ENCODE assay signal across 1 cellular context in genomic region chr18:45006934-45007333, GRCh38.
TF ChIP-seq lines count a peak whose summit lies in the region.

No MANE protein-coding gene starts in this region.

TF ChIP-seq in SK-N-SH treated with all-trans-retinoic acid at 6 μM for 48 hours, 23 proteins besides CTCF, POLR2A, EP300 and RAD21 (continued from another document):
- no peak for TF ChIP-seq POU6F1 (CRISPR knock-in tag; IDR thresholded peaks at IDR 0.05; ENCODE audit: borderline replicate concordance, low read depth)
- no peak for TF ChIP-seq OSR1 (CRISPR knock-in tag; IDR thresholded peaks at IDR 0.05)
- no peak for TF ChIP-seq CREB5 (CRISPR knock-in tag; IDR thresholded peaks at IDR 0.05; ENCODE audit: low read depth)
- no peak for TF ChIP-seq CSDC2 (CRISPR knock-in tag; IDR thresholded peaks at IDR 0.05)
- TF ChIP-seq ZFP3 (CRISPR knock-in tag; IDR thresholded peaks at IDR 0.05), result no peak
- TF ChIP-seq ARNTL (CRISPR knock-in tag; IDR thresholded peaks at IDR 0.05; ENCODE audit: borderline replicate concordance, low read depth), result no peak
- no peak for TF ChIP-seq TOX (CRISPR knock-in tag; IDR thresholded peaks at IDR 0.05; ENCODE audit: borderline replicate concordance)
- TF ChIP-seq BACH2 (CRISPR knock-in tag; IDR thresholded peaks at IDR 0.05; ENCODE audit: borderline replicate concordance), result no peak
- TF ChIP-seq PPARA (CRISPR knock-in tag; IDR thresholded peaks at IDR 0.05; ENCODE audit: borderline replicate concordance), result no peak
- no peak for TF ChIP-seq ZNF70 (CRISPR knock-in tag; IDR thresholded peaks at IDR 0.05)
- no peak for TF ChIP-seq ZNF8 (CRISPR knock-in tag; IDR thresholded peaks at IDR 0.05)
- TF ChIP-seq RARB (CRISPR knock-in tag; IDR thresholded peaks at IDR 0.05), result no peak
- no peak for TF ChIP-seq TSHZ2 (CRISPR knock-in tag; IDR thresholded peaks at IDR 0.05)
- TF ChIP-seq SNAI2 (CRISPR knock-in tag; IDR thresholded peaks at IDR 0.05), result no peak
